ENCODE assay signal across 9 cellular contexts in genomic region chr12:124548854-124549378, GRCh38. TPM values are rescaled to one million over a fixed set of nuclear protein-coding genes. Genes with fewer than 3 reads are reported as not detected.
DNase-seq lines count a peak whose midpoint lies in the region; ATAC-seq and TF ChIP-seq lines count a peak whose summit lies in the region.
"Had no signal": no experiment of that assay in that cellular context is flagged by ENCODE, and none has a peak within 500 bp of the region (broad histone marks: within the 10 kb centered on the region; RNA-seq: fewer than 3 reads in every experiment).

No MANE protein-coding gene starts in this region.

- H3K9ac ChIP-seq in Karpas-422 (ENCODE audit: low read length), result no peak overlapping the region
- H3K9ac ChIP-seq in colonic mucosa (ENCODE audit: low read depth in 2 of 2, low read length in 2 of 2), result peak overlapping the region in 1 of 2 donors; percentile 24

- H3K27ac ChIP-seq in Karpas-422 (ENCODE audit: low read length) (0 out of 2 replicates have a peak overlapping the region, but pooled peaks have one; percentile 6), colonic mucosa (no peak overlapping the region)

- H3K79me2 ChIP-seq in Karpas-422 (ENCODE audit: low read length), result peaks cover 99% of the 10 kb centered on the region

- no peak overlapping the region for H2AFZ ChIP-seq in Karpas-422 (ENCODE audit: low read length)

- intact Hi-C loops in colonic mucosa (cut with DNase I), result no loop called here

- ATAC-seq in GM21390 (IDR thresholded peaks at IDR 0.05; ENCODE audit: unreplicated experiment) (no peak), HG02763 (IDR thresholded peaks at IDR 0.05; ENCODE audit: unreplicated experiment) (no peak)

- DNase-seq in A172 (ENCODE audit: low spot score), result peak; percentile 77
- no peak for DNase-seq in Karpas-422
- DNase-seq in colonic mucosa, result peak; percentile 58
- DNase-seq in myocyte (ENCODE audit: low read depth), result peak; percentile 81
- DNase-seq in NCI-H2196 treated with DMSO at 0.1 percent for 48 hours (lab: John Stamatoyannopoulos, UW; ENCODE audit: unreplicated experiment), result no peak
- DNase-seq in amniotic stem cell (lab: John Stamatoyannopoulos, UW), result no peak
- DNase-seq: NCI-H1436 had no signal

- no peak for TF ChIP-seq CTCF in colonic mucosa (IDR thresholded peaks at IDR 0.05)

- peaks cover 96% of the 10 kb centered on the region for H3K4me1 ChIP-seq in Karpas-422 (ENCODE audit: low read length)
- H3K4me1 ChIP-seq in colonic mucosa, result peaks cover 15% of the 10 kb centered on the region

- no peaks in the 10 kb centered on the region for H3K27me3 ChIP-seq in Karpas-422 (ENCODE audit: low read length)
- no peaks in the 10 kb centered on the region for H3K27me3 ChIP-seq in colonic mucosa

- H3K4me2 ChIP-seq in Karpas-422 (ENCODE audit: low read depth, low read length, poor library complexity, severe bottlenecking), result no peak overlapping the region

- no peaks in the 10 kb centered on the region for H3K9me2 ChIP-seq in Karpas-422 (replicated peaks; ENCODE audit: insufficient read depth, low read length)

- H3K4me3 ChIP-seq in Karpas-422 (ENCODE audit: low read length), result no peak overlapping the region
- no peak overlapping the region for H3K4me3 ChIP-seq in colonic mucosa

- H4K20me1 ChIP-seq in Karpas-422 (ENCODE audit: insufficient read depth, low read depth, low read length), result peaks cover 67% of the 10 kb centered on the region

- H3K36me3 ChIP-seq in Karpas-422 (ENCODE audit: insufficient read depth, low read length), result peaks cover 4% of the 10 kb centered on the region; the same call in 1 of the 2 replicates
- no peaks in the 10 kb centered on the region for H3K36me3 ChIP-seq in colonic mucosa

- H3K9me3 ChIP-seq in Karpas-422 (ENCODE audit: low read length), result no peaks in the 10 kb centered on the region
- H3K9me3 ChIP-seq in colonic mucosa, result no peaks in the 10 kb centered on the region

RNA-seq across cellular contexts. Expression of gene NCOR2, which starts 18.5 kb away (rescaled TPM):
- total RNA-seq in A172 (2014; rRNA removed; shearing (Covaris generic)), result 32.9 and 33.3 TPM in 2 replicates
- total RNA-seq in Karpas-422 (2014; rRNA removed; shearing (Covaris generic); ENCODE audit: low replicate concordance), result 36.8 and 75.4 TPM in 2 replicates
- total RNA-seq in colonic mucosa (100 to 1,000 TPM; 137 to 148 TPM), myocyte (61.4 and 98.9 TPM in 2 replicates)
- polyA plus RNA-seq in myocyte (2012), result 165 TPM

Comparison
In these comparisons a context has a peak if more than half of its experiments do, and no peak if none do; other contexts are left out.
1. DNase-seq: peak in A172 (single experiment), colonic mucosa (single experiment) and myocyte (single experiment); none in Karpas-422 (single experiment), NCI-H2196 treated with DMSO at 0.1 percent for 48 hours (single experiment) and amniotic stem cell (single experiment).